2 cellular contexts compared by ENCODE assay signal in the genomic region with DNA sequence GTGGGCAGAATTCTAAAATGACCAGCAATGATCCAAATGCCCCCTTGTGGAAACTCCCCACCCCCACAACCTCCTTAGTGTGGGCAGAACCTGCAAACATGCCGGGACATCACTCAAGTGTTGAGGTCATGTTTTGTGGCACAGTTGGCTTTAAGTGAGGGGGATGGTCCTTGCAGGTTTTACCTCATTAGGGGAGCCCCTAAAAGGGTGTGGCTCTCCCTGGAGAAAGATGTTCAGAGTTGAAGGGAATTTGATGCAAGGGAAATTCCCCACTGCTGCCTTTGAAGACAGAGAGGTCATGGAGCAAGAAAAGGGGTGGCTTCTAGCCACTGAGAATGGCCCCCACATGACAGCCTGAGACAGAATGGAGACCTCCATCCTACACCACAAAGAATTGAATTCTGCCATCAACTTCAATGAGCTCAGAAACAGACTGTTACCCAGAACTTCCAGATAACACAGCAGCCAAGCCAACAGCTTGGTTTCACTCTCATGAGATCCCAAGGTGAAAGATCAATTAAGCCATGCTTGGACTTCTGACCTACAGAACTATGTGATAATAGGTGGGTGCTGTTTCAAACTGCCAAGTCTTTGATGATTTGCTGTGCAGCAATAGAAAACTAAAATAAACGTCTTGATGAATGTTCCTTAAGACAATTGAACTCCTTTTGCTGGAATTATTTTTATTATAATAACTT.
TF ChIP-seq lines count a peak whose summit lies in the region.

No MANE protein-coding gene starts in this region.

TF ChIP-seq in liver, 16 proteins besides CTCF, POLR2A, EP300 and RAD21:
- TF ChIP-seq, protein P1, sequence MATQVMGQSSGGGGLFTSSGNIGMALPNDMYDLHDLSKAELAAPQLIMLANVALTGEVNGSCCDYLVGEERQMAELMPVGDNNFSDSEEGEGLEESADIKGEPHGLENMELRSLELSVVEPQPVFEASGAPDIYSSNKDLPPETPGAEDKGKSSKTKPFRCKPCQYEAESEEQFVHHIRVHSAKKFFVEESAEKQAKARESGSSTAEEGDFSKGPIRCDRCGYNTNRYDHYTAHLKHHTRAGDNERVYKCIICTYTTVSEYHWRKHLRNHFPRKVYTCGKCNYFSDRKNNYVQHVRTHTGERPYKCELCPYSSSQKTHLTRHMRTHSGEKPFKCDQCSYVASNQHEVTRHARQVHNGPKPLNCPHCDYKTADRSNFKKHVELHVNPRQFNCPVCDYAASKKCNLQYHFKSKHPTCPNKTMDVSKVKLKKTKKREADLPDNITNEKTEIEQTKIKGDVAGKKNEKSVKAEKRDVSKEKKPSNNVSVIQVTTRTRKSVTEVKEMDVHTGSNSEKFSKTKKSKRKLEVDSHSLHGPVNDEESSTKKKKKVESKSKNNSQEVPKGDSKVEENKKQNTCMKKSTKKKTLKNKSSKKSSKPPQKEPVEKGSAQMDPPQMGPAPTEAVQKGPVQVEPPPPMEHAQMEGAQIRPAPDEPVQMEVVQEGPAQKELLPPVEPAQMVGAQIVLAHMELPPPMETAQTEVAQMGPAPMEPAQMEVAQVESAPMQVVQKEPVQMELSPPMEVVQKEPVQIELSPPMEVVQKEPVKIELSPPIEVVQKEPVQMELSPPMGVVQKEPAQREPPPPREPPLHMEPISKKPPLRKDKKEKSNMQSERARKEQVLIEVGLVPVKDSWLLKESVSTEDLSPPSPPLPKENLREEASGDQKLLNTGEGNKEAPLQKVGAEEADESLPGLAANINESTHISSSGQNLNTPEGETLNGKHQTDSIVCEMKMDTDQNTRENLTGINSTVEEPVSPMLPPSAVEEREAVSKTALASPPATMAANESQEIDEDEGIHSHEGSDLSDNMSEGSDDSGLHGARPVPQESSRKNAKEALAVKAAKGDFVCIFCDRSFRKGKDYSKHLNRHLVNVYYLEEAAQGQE (IDR thresholded peaks at IDR 0.05): no peak
- TF ChIP-seq, protein P2, sequence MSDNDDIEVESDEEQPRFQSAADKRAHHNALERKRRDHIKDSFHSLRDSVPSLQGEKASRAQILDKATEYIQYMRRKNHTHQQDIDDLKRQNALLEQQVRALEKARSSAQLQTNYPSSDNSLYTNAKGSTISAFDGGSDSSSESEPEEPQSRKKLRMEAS (IDR thresholded peaks at IDR 0.05): no peak
- TF ChIP-seq SP1 (IDR thresholded peaks at IDR 0.05) (no peak), NR2F2 (IDR thresholded peaks at IDR 0.05) (no peak), HNF4G (IDR thresholded peaks at IDR 0.05) (no peak), FOXA1 (IDR thresholded peaks at IDR 0.05) (no peak), HNF4A (conservative IDR thresholded peaks at IDR 0.05) (peak; percentile 29 to 54)
- TF ChIP-seq, protein P3, sequence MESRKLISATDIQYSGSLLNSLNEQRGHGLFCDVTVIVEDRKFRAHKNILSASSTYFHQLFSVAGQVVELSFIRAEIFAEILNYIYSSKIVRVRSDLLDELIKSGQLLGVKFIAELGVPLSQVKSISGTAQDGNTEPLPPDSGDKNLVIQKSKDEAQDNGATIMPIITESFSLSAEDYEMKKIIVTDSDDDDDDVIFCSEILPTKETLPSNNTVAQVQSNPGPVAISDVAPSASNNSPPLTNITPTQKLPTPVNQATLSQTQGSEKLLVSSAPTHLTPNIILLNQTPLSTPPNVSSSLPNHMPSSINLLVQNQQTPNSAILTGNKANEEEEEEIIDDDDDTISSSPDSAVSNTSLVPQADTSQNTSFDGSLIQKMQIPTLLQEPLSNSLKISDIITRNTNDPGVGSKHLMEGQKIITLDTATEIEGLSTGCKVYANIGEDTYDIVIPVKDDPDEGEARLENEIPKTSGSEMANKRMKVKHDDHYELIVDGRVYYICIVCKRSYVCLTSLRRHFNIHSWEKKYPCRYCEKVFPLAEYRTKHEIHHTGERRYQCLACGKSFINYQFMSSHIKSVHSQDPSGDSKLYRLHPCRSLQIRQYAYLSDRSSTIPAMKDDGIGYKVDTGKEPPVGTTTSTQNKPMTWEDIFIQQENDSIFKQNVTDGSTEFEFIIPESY (IDR thresholded peaks at IDR 0.05): no peak

TF ChIP-seq in HepG2, 621 proteins besides CTCF, POLR2A, EP300 and RAD21 (continued from another document):
- TF ChIP-seq FOXA1 (IDR thresholded peaks at IDR 0.05) (no peak), FOXA1 (CRISPR knock-in tag; IDR thresholded peaks at IDR 0.05) (no peak), GABPB1 (CRISPR knock-in tag; IDR thresholded peaks at IDR 0.05) (no peak), NFIC (IDR thresholded peaks at IDR 0.05; ENCODE audit: low read length) (no peak), MAF1 (CRISPR knock-in tag; IDR thresholded peaks at IDR 0.05; ENCODE audit: borderline replicate concordance) (no peak), RBM22 (optimal IDR thresholded peaks at IDR 0.05; ENCODE audit: low read length) (no peak), ZBTB7B (CRISPR knock-in tag; IDR thresholded peaks at IDR 0.05) (no peak), CHCHD3 (CRISPR knock-in tag; IDR thresholded peaks at IDR 0.05) (no peak)
- TF ChIP-seq, protein P4, sequence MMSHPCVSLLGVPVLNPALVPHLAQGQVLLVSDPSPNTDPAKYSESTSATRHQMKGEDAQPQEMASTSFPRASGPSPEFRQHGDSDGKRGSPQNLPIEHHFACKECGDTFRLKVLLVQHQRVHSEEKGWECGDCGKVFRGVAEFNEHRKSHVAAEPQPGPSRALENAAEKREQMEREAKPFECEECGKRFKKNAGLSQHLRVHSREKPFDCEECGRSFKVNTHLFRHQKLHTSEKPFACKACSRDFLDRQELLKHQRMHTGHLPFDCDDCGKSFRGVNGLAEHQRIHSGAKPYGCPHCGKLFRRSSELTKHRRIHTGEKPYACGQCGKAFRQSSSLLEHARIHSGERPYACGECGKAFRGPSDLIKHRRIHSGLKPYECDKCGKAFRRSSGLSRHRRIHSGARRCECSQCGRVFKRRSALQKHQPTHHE (CRISPR knock-in tag; IDR thresholded peaks at IDR 0.05; ENCODE audit: borderline replicate concordance): no peak
- TF ChIP-seq, protein P5, sequence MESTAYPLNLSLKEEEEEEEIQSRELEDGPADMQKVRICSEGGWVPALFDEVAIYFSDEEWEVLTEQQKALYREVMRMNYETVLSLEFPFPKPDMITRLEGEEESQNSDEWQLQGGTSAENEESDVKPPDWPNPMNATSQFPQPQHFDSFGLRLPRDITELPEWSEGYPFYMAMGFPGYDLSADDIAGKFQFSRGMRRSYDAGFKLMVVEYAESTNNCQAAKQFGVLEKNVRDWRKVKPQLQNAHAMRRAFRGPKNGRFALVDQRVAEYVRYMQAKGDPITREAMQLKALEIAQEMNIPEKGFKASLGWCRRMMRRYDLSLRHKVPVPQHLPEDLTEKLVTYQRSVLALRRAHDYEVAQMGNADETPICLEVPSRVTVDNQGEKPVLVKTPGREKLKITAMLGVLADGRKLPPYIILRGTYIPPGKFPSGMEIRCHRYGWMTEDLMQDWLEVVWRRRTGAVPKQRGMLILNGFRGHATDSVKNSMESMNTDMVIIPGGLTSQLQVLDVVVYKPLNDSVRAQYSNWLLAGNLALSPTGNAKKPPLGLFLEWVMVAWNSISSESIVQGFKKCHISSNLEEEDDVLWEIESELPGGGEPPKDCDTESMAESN (CRISPR knock-in tag; conservative IDR thresholded peaks at IDR 0.05): no peak
